19 cellular contexts compared by ENCODE assay signal in the genomic region with DNA sequence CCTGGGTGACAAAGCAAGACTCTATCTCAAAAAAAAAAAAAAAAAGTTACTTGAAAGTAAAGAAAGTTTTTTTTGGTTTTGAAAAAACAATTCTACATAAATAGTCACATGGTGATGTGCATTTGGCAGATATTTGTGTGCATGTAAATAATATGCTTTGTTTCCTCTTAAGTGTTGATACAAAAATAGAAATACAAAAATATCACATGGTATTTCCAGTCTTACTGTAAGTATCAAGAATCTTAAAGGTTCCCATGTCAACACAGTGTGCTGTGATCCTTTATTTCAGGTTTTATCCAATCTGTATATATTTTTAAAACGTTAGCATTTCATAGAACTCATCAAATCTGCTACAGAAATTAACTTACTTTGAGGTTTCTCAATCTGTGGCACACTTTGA.
DNase-seq lines count a peak whose midpoint lies in the region; ATAC-seq and TF ChIP-seq lines count a peak whose summit lies in the region.
"Had no signal": no experiment of that assay in that cellular context is flagged by ENCODE, and none has a peak within 500 bp of the region (broad histone marks: within the 10 kb centered on the region; RNA-seq: fewer than 3 reads in every experiment).

No MANE protein-coding gene starts in this region.

- H3K4me1 ChIP-seq in OCI-LY3 (ENCODE audit: low read length) = peaks cover 19% of the 10 kb centered on the region
- no peaks in the 10 kb centered on the region for H3K4me1 ChIP-seq in esophagus squamous epithelium
- H3K4me1 ChIP-seq: A549, Caco-2 had no signal

- H4K20me1 ChIP-seq in OCI-LY3 (ENCODE audit: insufficient read depth, low read length) = no peaks in the 10 kb centered on the region

- no peak for ATAC-seq in activated naive CD8-positive, alpha-beta T cell treated with anti-CD3 and anti-CD28 coated beads, Interleukin-2, amount 50 U/mL, for 24 hours
- ATAC-seq in HG02759 (IDR thresholded peaks at IDR 0.05; ENCODE audit: unreplicated experiment) (peak; percentile 14), GM21447 (IDR thresholded peaks at IDR 0.05; ENCODE audit: unreplicated experiment) (no peak)
- ATAC-seq: A549, GM23338, HCT116 had no signal

- no peaks in the 10 kb centered on the region for H3K79me2 ChIP-seq in OCI-LY3 (ENCODE audit: low read length)

- H3K27ac ChIP-seq in OCI-LY3 (ENCODE audit: low read length) = peak overlapping the region; percentile 5; the same call in 1 of the 2 replicates
- H3K27ac ChIP-seq in esophagus squamous epithelium = no peak overlapping the region
- H3K27ac ChIP-seq: 22Rv1, A549, C4-2B, HL-60, KMS-11 had no signal

- BruUV-seq in MCF 10A (replicated peaks; lab: Mats Ljungman, UMichigan) = no TSS peak

- H3K4me3 ChIP-seq in OCI-LY3 (ENCODE audit: low read length) = 0 out of 2 replicates have a peak overlapping the region, but pooled peaks have one; percentile 12
- H3K4me3 ChIP-seq in esophagus squamous epithelium = no peak overlapping the region
- H3K4me3 ChIP-seq: A549, GM23338 had no signal

- H3K27me3 ChIP-seq in OCI-LY3 (ENCODE audit: low read depth, low read length) = peaks cover 5% of the 10 kb centered on the region; the same call in 1 of the 2 replicates
- no peaks in the 10 kb centered on the region for H3K27me3 ChIP-seq in esophagus squamous epithelium

- peak overlapping the region; percentile 56 for H3K4me2 ChIP-seq in OCI-LY3 (ENCODE audit: low read length)
- H3K4me2 ChIP-seq: A549, GM23338, KMS-11 had no signal

- POLR2A ChIA-PET in MCF 10A (lab: Yijun Ruan, JAX) = no interaction called here

- no peak for TF ChIP-seq CTCF in OCI-LY3 (IDR thresholded peaks at IDR 0.05; ENCODE audit: low read depth, low read length)
- TF ChIP-seq CTCF in esophagus squamous epithelium (IDR thresholded peaks at IDR 0.05) = no peak
- no peak for TF ChIP-seq CTCF in MCF 10A (IDR thresholded peaks at IDR 0.05; ENCODE audit: unreplicated experiment)

- H3K36me3 ChIP-seq in OCI-LY3 (replicated peaks; ENCODE audit: low read depth, low read length) (no peaks in the 10 kb centered on the region), esophagus squamous epithelium (no peaks in the 10 kb centered on the region)

- H3K9ac ChIP-seq in OCI-LY3 (ENCODE audit: low read length) = no peak overlapping the region
- H3K9ac ChIP-seq: KMS-11 had no signal

- peaks cover 24% of the 10 kb centered on the region for H3K4me1 Mint-ChIP-seq in activated naive CD8-positive, alpha-beta T cell treated with anti-CD3 and anti-CD28 coated beads, Interleukin-2, amount 50 U/mL, for 24 hours
- H3K4me1 Mint-ChIP-seq in activated naive CD8-positive, alpha-beta T cell treated with anti-CD3 and anti-CD28 coated beads for 36 hours = peaks cover 22% of the 10 kb centered on the region
- no peaks in the 10 kb centered on the region for H3K4me1 Mint-ChIP-seq in MCF 10A (ENCODE audit: insufficient read depth, unreplicated experiment)
- H3K4me1 Mint-ChIP-seq: GM23338 had no signal

- no peak overlapping the region for H3K4me3 Mint-ChIP-seq in activated naive CD8-positive, alpha-beta T cell treated with anti-CD3 and anti-CD28 coated beads, Interleukin-2, amount 50 U/mL, for 24 hours
- no peak overlapping the region for H3K4me3 Mint-ChIP-seq in activated naive CD8-positive, alpha-beta T cell treated with anti-CD3 and anti-CD28 coated beads for 36 hours
- H3K4me3 Mint-ChIP-seq in MCF 10A (ENCODE audit: unreplicated experiment) = no peak overlapping the region
- H3K4me3 Mint-ChIP-seq: CD4-positive, alpha-beta T cell; GM23338; HFFc6 had no signal

- no peak for TF ChIP-seq POLR2A in esophagus squamous epithelium (IDR thresholded peaks at IDR 0.05)

- intact Hi-C loops in esophagus squamous epithelium (cut with DNase I) (no loop called here), MCF 10A (cut with micrococcal nuclease) (no loop called here)

- no peaks in the 10 kb centered on the region for H3K36me3 Mint-ChIP-seq in activated naive CD8-positive, alpha-beta T cell treated with anti-CD3 and anti-CD28 coated beads, Interleukin-2, amount 50 U/mL, for 24 hours (ENCODE audit: low read depth)
- peaks cover 4% of the 10 kb centered on the region for H3K36me3 Mint-ChIP-seq in activated naive CD8-positive, alpha-beta T cell treated with anti-CD3 and anti-CD28 coated beads for 36 hours
- peaks cover 7% of the 10 kb centered on the region for H3K36me3 Mint-ChIP-seq in MCF 10A (ENCODE audit: insufficient read depth, unreplicated experiment)

- CTCF ChIA-PET in MCF 10A (lab: Yijun Ruan, JAX) = interaction anchor here (0.5 kb wide), 1 partner anchor 140 kb away, joined by 3 read pairs; no protein-coding TSS in a partner anchor

- H2AFZ ChIP-seq in OCI-LY3 (ENCODE audit: low read depth, low read length) = no peak overlapping the region
- H2AFZ ChIP-seq: GM23338 had no signal

- H3K9me3 ChIP-seq in OCI-LY3 (ENCODE audit: insufficient read depth, low read length) (no peaks in the 10 kb centered on the region), esophagus squamous epithelium (no peaks in the 10 kb centered on the region)
- H3K9me3 ChIP-seq: A549, Caco-2 had no signal

- peaks cover 5% of the 10 kb centered on the region for H3K9me3 Mint-ChIP-seq in activated naive CD8-positive, alpha-beta T cell treated with anti-CD3 and anti-CD28 coated beads, Interleukin-2, amount 50 U/mL, for 24 hours
- peaks cover 2% of the 10 kb centered on the region for H3K9me3 Mint-ChIP-seq in activated naive CD8-positive, alpha-beta T cell treated with anti-CD3 and anti-CD28 coated beads for 36 hours
- H3K9me3 Mint-ChIP-seq in MCF 10A (ENCODE audit: unreplicated experiment) = no peaks in the 10 kb centered on the region
- H3K9me3 Mint-ChIP-seq: CD4-positive, alpha-beta T cell; GM23338; HFFc6 had no signal

- no peak for DNase-seq in activated naive CD8-positive, alpha-beta T cell treated with anti-CD3 and anti-CD28 coated beads, Interleukin-2, amount 50 U/mL, for 24 hours
- no peak for DNase-seq in activated naive CD8-positive, alpha-beta T cell treated with anti-CD3 and anti-CD28 coated beads for 36 hours
- DNase-seq in esophagus squamous epithelium (lab: John Stamatoyannopoulos, UW) (no peak), MCF 10A (ENCODE audit: unreplicated experiment) (no peak)
- DNase-seq: AML-193; Caco-2; CD4-positive, alpha-beta T cell; H7; HFFc6 had no signal

- H3K27ac Mint-ChIP-seq in activated naive CD8-positive, alpha-beta T cell treated with anti-CD3 and anti-CD28 coated beads, Interleukin-2, amount 50 U/mL, for 24 hours = peak overlapping the region; percentile 49
- no peak overlapping the region for H3K27ac Mint-ChIP-seq in activated naive CD8-positive, alpha-beta T cell treated with anti-CD3 and anti-CD28 coated beads for 36 hours
- H3K27ac Mint-ChIP-seq in MCF 10A (ENCODE audit: low read depth, unreplicated experiment) = no peak overlapping the region
- H3K27ac Mint-ChIP-seq: CD4-positive, alpha-beta T cell; GM23338; HFFc6 had no signal

- WGBS in esophagus squamous epithelium, 2 donors = 38 to 39% methylated on average over 1 of the region's 1 CpG

- H3K27me3 Mint-ChIP-seq in activated naive CD8-positive, alpha-beta T cell treated with anti-CD3 and anti-CD28 coated beads, Interleukin-2, amount 50 U/mL, for 24 hours = peaks cover 2% of the 10 kb centered on the region
- H3K27me3 Mint-ChIP-seq in activated naive CD8-positive, alpha-beta T cell treated with anti-CD3 and anti-CD28 coated beads for 36 hours = peaks cover 18% of the 10 kb centered on the region
- H3K27me3 Mint-ChIP-seq in MCF 10A (ENCODE audit: insufficient read depth, unreplicated experiment) = no peaks in the 10 kb centered on the region
- H3K27me3 Mint-ChIP-seq: CD4-positive, alpha-beta T cell had no signal
